In the genomic region with DNA sequence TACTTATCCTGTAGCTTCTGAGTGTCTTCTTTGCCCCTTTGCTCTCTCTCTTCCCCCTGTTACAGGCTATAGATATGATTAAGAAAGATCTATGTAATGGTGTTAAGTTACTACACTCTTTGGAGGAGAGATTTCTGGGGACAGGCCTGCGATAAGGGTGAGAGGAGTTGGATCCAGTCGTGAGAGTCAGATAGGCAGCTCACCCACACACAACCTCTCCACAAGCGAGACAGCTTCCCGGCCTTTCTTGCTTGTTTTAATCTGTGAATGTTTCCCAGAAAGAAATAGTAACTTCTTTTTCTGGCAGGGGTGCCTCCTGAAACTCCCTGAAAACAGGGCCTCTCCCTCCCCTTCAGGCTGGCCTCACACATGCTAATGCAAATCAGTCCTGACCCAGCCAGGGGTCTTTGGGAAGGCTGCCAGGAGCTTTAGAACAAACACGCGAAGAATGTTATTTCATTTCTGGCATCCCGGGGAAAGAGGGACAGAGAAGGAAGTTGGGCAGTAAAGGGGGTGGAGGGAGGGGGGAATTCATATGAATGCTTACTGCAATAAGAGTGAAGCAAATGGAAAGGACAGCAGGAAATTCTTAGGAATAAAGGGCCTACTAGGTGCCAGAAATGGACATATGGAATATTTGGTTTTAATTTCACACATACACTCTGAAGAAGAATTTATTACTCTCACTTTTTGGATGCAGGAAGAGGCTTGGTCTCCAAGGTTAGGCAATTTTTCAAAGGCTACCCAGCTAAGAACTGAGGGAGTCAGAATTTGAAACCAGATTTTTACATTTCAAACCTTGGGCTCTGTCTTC, we compare ENCODE assay signal across 9 cellular contexts.
A peak's percentile ranks its signal among the peaks of the same experiment; 100 is the strongest.
DNase-seq lines count a peak whose midpoint lies in the region; ATAC-seq and TF ChIP-seq lines count a peak whose summit lies in the region.
"Had no signal": no experiment of that assay in that cellular context is flagged by ENCODE, and none has a peak within 500 bp of the region (broad histone marks: within the 10 kb centered on the region; RNA-seq: fewer than 3 reads in every experiment).

No MANE protein-coding gene starts in this region.

- no peak overlapping the region for H3K4me3 Mint-ChIP-seq in endothelial cell (ENCODE audit: unreplicated experiment)

- H3K27ac Mint-ChIP-seq in endothelial cell (ENCODE audit: unreplicated experiment): no peak overlapping the region

- H3K36me3 ChIP-seq in thoracic aorta: no peaks in the 10 kb centered on the region

- no peaks in the 10 kb centered on the region for H3K9me3 Mint-ChIP-seq in endothelial cell (ENCODE audit: unreplicated experiment)

- H3K4me1 ChIP-seq in thoracic aorta (ENCODE audit: control insufficient read depth in 1 of 2, low read depth in 2 of 2): peaks cover 14 to 18% of the 10 kb centered on the region in 2 donors

- peak overlapping the region; percentile 58 to 70 for H3K27ac ChIP-seq in thoracic aorta

- no peaks in the 10 kb centered on the region for H3K9me3 ChIP-seq in thoracic aorta

- TF ChIP-seq CTCF in endothelial cell (IDR thresholded peaks at IDR 0.05; ENCODE audit: unreplicated experiment) (no peak), thoracic aorta (IDR thresholded peaks at IDR 0.05) (no peak)

- no peak for ATAC-seq in thoracic aorta (ENCODE audit: insufficient number of reproducible peaks, low FRiP score, low read depth)
- ATAC-seq in HG03025 (IDR thresholded peaks at IDR 0.05; ENCODE audit: low FRiP score, unreplicated experiment): no peak

- peaks cover 2% of the 10 kb centered on the region for H3K27me3 Mint-ChIP-seq in endothelial cell (ENCODE audit: unreplicated experiment)

- H3K36me3 Mint-ChIP-seq in endothelial cell (ENCODE audit: low read depth, unreplicated experiment): no peaks in the 10 kb centered on the region

- peak overlapping the region; percentile 54 for H3K4me3 ChIP-seq in thoracic aorta

- H3K27me3 ChIP-seq in thoracic aorta (replicated peaks; ENCODE audit: insufficient read depth): no peaks in the 10 kb centered on the region

- DNase-seq in NCI-H69 (lab: John Stamatoyannopoulos, UW) (peak; percentile 65), endothelial cell (ENCODE audit: low spot score) (peak; percentile 12), kidney tubule cell (ENCODE audit: low spot score) (peak; percentile 30), thoracic aorta (ENCODE audit: low spot score) (no peak), putamen (ENCODE audit: low spot score) (no peak), COLO829 (ENCODE audit: low spot score) (no peak), Kasumi-1 (lab: John Stamatoyannopoulos, UW) (no peak)
- DNase-seq: NCI-H2107 had no signal

- H3K4me1 Mint-ChIP-seq in endothelial cell (ENCODE audit: unreplicated experiment): peaks cover 13% of the 10 kb centered on the region

Comparison
In these comparisons a context has a peak if more than half of its experiments do, and no peak if none do; other contexts are left out.
1. DNase-seq: peak in NCI-H69 (single experiment), endothelial cell (single experiment) and kidney tubule cell (single experiment); none in thoracic aorta (single experiment), putamen (single experiment), COLO829 (single experiment) and Kasumi-1 (0 of 2).